Comparison of ENCODE assay signal across 22 cellular contexts in genomic region chr3:37963635-37964034, GRCh38. TPM values are rescaled to one million over a fixed set of nuclear protein-coding genes. Genes with fewer than 3 reads are reported as not detected.
A peak's percentile ranks its signal among the peaks of the same experiment; 100 is the strongest.
DNase-seq lines count a peak whose midpoint lies in the region; ATAC-seq, FAIRE-seq and TF ChIP-seq lines count a peak whose summit lies in the region.
"Had no signal": no experiment of that assay in that cellular context is flagged by ENCODE, and none has a peak within 500 bp of the region (broad histone marks: within the 10 kb centered on the region; RNA-seq: fewer than 3 reads in every experiment).

No MANE protein-coding gene starts in this region.

- 0 out of 2 replicates have a peak overlapping the region, but pooled peaks have one; percentile 29 for H2AFZ ChIP-seq in OCI-LY3 (ENCODE audit: low read depth, low read length)

- no peak for DNase-seq in kidney
- peak; percentile 76 for DNase-seq in myocyte (ENCODE audit: low read depth)
- DNase-seq in type B pancreatic cell (ENCODE audit: extremely low spot score, unreplicated experiment): no peak
- no peak for DNase-seq in RCC 7860 (ENCODE audit: low spot score)
- no peak for DNase-seq in DMS53 treated with DMSO at 0.1 percent for 48 hours (lab: John Stamatoyannopoulos, UW; ENCODE audit: unreplicated experiment)
- DNase-seq in NCI-H748 (lab: John Stamatoyannopoulos, UW; ENCODE audit: unreplicated experiment): no peak
- DNase-seq: activated CD4-positive, alpha-beta T cell treated with anti-CD3 and anti-CD28 coated beads for 48 hours; activated T-cell treated with anti-CD3 and anti-CD28 coated beads, Interleukin-2, amount 50 U/mL, for 4 hours; Caco-2; cerebellar nuclear complex; naive B cell; NCI-H146; NCI-H510A treated with DMSO at 0.1 percent for 48 hours; occipital lobe; SIG-M5; stimulated activated CD4-positive, alpha-beta T cell treated with anti-CD3 and anti-CD28 coated beads, Interleukin-12 subunit alpha, Interleukin-12 subunit beta, amount 100 ng/mL, for 4 hours; stimulated activated CD4-positive, alpha-beta T cell treated with anti-CD3 and anti-CD28 coated beads, Interleukin-4, amount 100 ng/mL, for 1 hour; upper lobe of right lung had no signal

- ATAC-seq in HG03442 (IDR thresholded peaks at IDR 0.05; ENCODE audit: unreplicated experiment): no peak
- ATAC-seq: activated T-cell treated with anti-CD3 and anti-CD28 coated beads, Interleukin-2, amount 50 U/mL, for 4 hours; upper lobe of right lung had no signal

- H3K27me3 ChIP-seq in OCI-LY3 (ENCODE audit: low read depth, low read length): peaks cover 6% of the 10 kb centered on the region; the same call in 1 of the 2 replicates
- H3K27me3 ChIP-seq: upper lobe of right lung had no signal

- H3K27ac ChIP-seq in OCI-LY3 (ENCODE audit: low read length) (no peak overlapping the region), kidney (ENCODE audit: low read depth in 2 of 2, low read length in 2 of 2) (peak overlapping the region; percentile 58 to 71)
- H3K27ac ChIP-seq: C4-2B, upper lobe of right lung had no signal

- H3K4me3 Mint-ChIP-seq in type B pancreatic cell: no peak overlapping the region
- H3K4me3 Mint-ChIP-seq: activated T-cell treated with anti-CD3 and anti-CD28 coated beads, Interleukin-2, amount 50 U/mL, for 4 hours; memory B cell; naive B cell had no signal

- peak overlapping the region; percentile 23 for H3K27ac Mint-ChIP-seq in type B pancreatic cell
- H3K27ac Mint-ChIP-seq: memory B cell, naive B cell had no signal

- H3K9ac ChIP-seq in OCI-LY3 (ENCODE audit: low read length) (no peak overlapping the region), kidney (ENCODE audit: low read length in 2 of 2) (peak overlapping the region in 1 of 2 donors; percentile 23)

- H3K79me2 ChIP-seq in OCI-LY3 (ENCODE audit: low read length): no peaks in the 10 kb centered on the region

- peaks cover 34% of the 10 kb centered on the region for H3K4me1 Mint-ChIP-seq in type B pancreatic cell (ENCODE audit: unreplicated experiment)
- H3K4me1 Mint-ChIP-seq: memory B cell, naive B cell had no signal

- no peak overlapping the region for H3K4me2 ChIP-seq in OCI-LY3 (ENCODE audit: low read length)

- H3K4me3 ChIP-seq in OCI-LY3 (ENCODE audit: low read length) (no peak overlapping the region), kidney (ENCODE audit: low read length in 2 of 2) (no peak overlapping the region)
- H3K4me3 ChIP-seq: upper lobe of right lung had no signal

- no peaks in the 10 kb centered on the region for H4K20me1 ChIP-seq in OCI-LY3 (ENCODE audit: insufficient read depth, low read length)

- H3K9me3 Mint-ChIP-seq in type B pancreatic cell: no peaks in the 10 kb centered on the region
- H3K9me3 Mint-ChIP-seq: activated T-cell treated with anti-CD3 and anti-CD28 coated beads, Interleukin-2, amount 50 U/mL, for 4 hours; memory B cell; naive B cell had no signal

- no peaks in the 10 kb centered on the region for H3K36me3 ChIP-seq in OCI-LY3 (replicated peaks; ENCODE audit: low read depth, low read length)
- H3K36me3 ChIP-seq in kidney (ENCODE audit: control insufficient read depth in 1 of 2, insufficient read depth in 2 of 2, low read length in 2 of 2): no peaks in the 10 kb centered on the region

- no peaks in the 10 kb centered on the region for H3K4me1 ChIP-seq in OCI-LY3 (ENCODE audit: low read length)
- peaks cover 50 to 59% of the 10 kb centered on the region in 2 donors for H3K4me1 ChIP-seq in kidney (ENCODE audit: control insufficient read depth in 1 of 2, insufficient read depth in 1 of 2, low read depth in 1 of 2, low read length in 2 of 2)

- H3K36me3 Mint-ChIP-seq in type B pancreatic cell: peaks cover 23% of the 10 kb centered on the region
- H3K36me3 Mint-ChIP-seq: memory B cell, naive B cell had no signal

- H3K27me3 Mint-ChIP-seq in type B pancreatic cell: no peaks in the 10 kb centered on the region

- FAIRE-seq in kidney (lab: Jason Lieb, UNC) (no peak), RCC 7860 (lab: Jason Lieb, UNC) (no peak)

- TF ChIP-seq CTCF in OCI-LY3 (IDR thresholded peaks at IDR 0.05; ENCODE audit: low read depth, low read length) (no peak), kidney (IDR thresholded peaks at IDR 0.05; ENCODE audit: borderline replicate concordance, extremely low read depth, insufficient read depth) (no peak), type B pancreatic cell (conservative IDR thresholded peaks at IDR 0.05) (no peak)

- H3K9me3 ChIP-seq in OCI-LY3 (ENCODE audit: insufficient read depth, low read length) (no peaks in the 10 kb centered on the region), kidney (ENCODE audit: control insufficient read depth in 1 of 2, low read length in 2 of 2) (no peaks in the 10 kb centered on the region)
- H3K9me3 ChIP-seq: Caco-2, upper lobe of right lung had no signal

- intact Hi-C loops in kidney (cut with DNase I): loop anchor here (10.0 kb wide), 1 partner anchor 109 kb away; no protein-coding TSS in a partner anchor

RNA-seq across cellular contexts. Expression of gene VILL, which starts 27.0 kb away (rescaled TPM):
- total RNA-seq in kidney (7.6 TPM), myocyte (5.5 and 7.9 TPM in 2 replicates), type B pancreatic cell (ENCODE audit: low replicate concordance) (14.2 and 16.9 TPM in 2 replicates)
- polyA plus RNA-seq in kidney (ENCODE audit: insufficient read depth, low read depth, low replicate concordance): 7.4 TPM
- 4.0 TPM for polyA plus RNA-seq in myocyte (2012)
